ENCODE assay signal across 15 cellular contexts in genomic region chr3:66778107-66778506, GRCh38.
DNase-seq lines count a peak whose midpoint lies in the region; ATAC-seq and TF ChIP-seq lines count a peak whose summit lies in the region.
"Had no signal": no experiment of that assay in that cellular context is flagged by ENCODE, and none has a peak within 500 bp of the region (broad histone marks: within the 10 kb centered on the region; RNA-seq: fewer than 3 reads in every experiment).

No MANE protein-coding gene starts in this region.

- DNase-seq in NCI-H526 (lab: John Stamatoyannopoulos, UW) (peak; percentile 2 to 8), WTC11 (ENCODE audit: low spot score) (no peak), upper lobe of right lung (no peak), tibial nerve (ENCODE audit: low spot score in 2 of 2) (no peak)
- DNase-seq: C1 segment of cervical spinal cord; Caco-2; CD4-positive, CD25-positive, alpha-beta regulatory T cell; CD8-positive, alpha-beta T cell; DMS153; DND-41; GOT3; H7 had no signal

- H3K36me3 ChIP-seq in subcutaneous abdominal adipose tissue (ENCODE audit: control insufficient read depth in 5 of 5, insufficient read depth in 5 of 5, low read length in 5 of 5) = no peaks in the 10 kb centered on the region
- H3K36me3 ChIP-seq in upper lobe of right lung = no peaks in the 10 kb centered on the region
- no peaks in the 10 kb centered on the region for H3K36me3 ChIP-seq in tibial nerve

- TF ChIP-seq EP300 in tibial nerve (IDR thresholded peaks at IDR 0.05) = no peak

- H3K4me1 ChIP-seq in subcutaneous abdominal adipose tissue (ENCODE audit: control insufficient read depth in 5 of 5, insufficient read depth in 5 of 5, low read length in 5 of 5) (peaks cover 0 to 13% (median 4%) of the 10 kb centered on the region in 5 donors), upper lobe of right lung (no peaks in the 10 kb centered on the region), tibial nerve (no peaks in the 10 kb centered on the region)
- H3K4me1 ChIP-seq: Caco-2 had no signal

- H3K4me3 ChIP-seq in subcutaneous abdominal adipose tissue (ENCODE audit: low read depth in 1 of 5, low read length in 5 of 5) (peak overlapping the region in 1 of 5 donors; percentile 4), upper lobe of right lung (no peak overlapping the region), tibial nerve (no peak overlapping the region)

- no peak for TF ChIP-seq CTCF in WTC11 (IDR thresholded peaks at IDR 0.05)
- TF ChIP-seq CTCF in upper lobe of right lung (IDR thresholded peaks at IDR 0.05) = no peak
- TF ChIP-seq CTCF in tibial nerve (IDR thresholded peaks at IDR 0.05) = no peak

- no peaks in the 10 kb centered on the region for H3K27me3 Mint-ChIP-seq in WTC11 (ENCODE audit: low read depth)

- TF ChIP-seq POLR2A in tibial nerve (IDR thresholded peaks at IDR 0.05) = no peak

- POLR2A ChIA-PET in WTC11 (lab: Charles Lee) = no interaction called here

- no peak overlapping the region for H3K9ac ChIP-seq in subcutaneous abdominal adipose tissue (ENCODE audit: low read length in 5 of 5)

- peaks cover 25% of the 10 kb centered on the region for H3K4me1 Mint-ChIP-seq in WTC11
- H3K4me1 Mint-ChIP-seq: CD4-positive, CD25-positive, alpha-beta regulatory T cell had no signal

- H3K27me3 ChIP-seq in subcutaneous abdominal adipose tissue (ENCODE audit: control insufficient read depth in 5 of 5, insufficient read depth in 4 of 5, low read length in 5 of 5) (no peaks in the 10 kb centered on the region), upper lobe of right lung (no peaks in the 10 kb centered on the region), tibial nerve (no peaks in the 10 kb centered on the region)

- H3K4me3 Mint-ChIP-seq in WTC11 = no peak overlapping the region
- H3K4me3 Mint-ChIP-seq: CD4-positive, CD25-positive, alpha-beta regulatory T cell; CD8-positive, alpha-beta T cell had no signal

- H3K9me3 Mint-ChIP-seq in WTC11 = no peaks in the 10 kb centered on the region
- H3K9me3 Mint-ChIP-seq: CD8-positive, alpha-beta T cell had no signal

- H3K36me3 Mint-ChIP-seq in WTC11 = no peaks in the 10 kb centered on the region
- H3K36me3 Mint-ChIP-seq: CD4-positive, CD25-positive, alpha-beta regulatory T cell; CD8-positive, alpha-beta T cell had no signal

- H3K27ac ChIP-seq in subcutaneous abdominal adipose tissue (ENCODE audit: low read depth, low read length) (peak overlapping the region; percentile 29), upper lobe of right lung (no peak overlapping the region), tibial nerve (no peak overlapping the region)

- WGBS in tibial nerve, 2 donors = 82 to 85% methylated on average over 5 of the region's 5 CpGs

- H3K27ac Mint-ChIP-seq in WTC11 = no peak overlapping the region
- H3K27ac Mint-ChIP-seq: CD8-positive, alpha-beta T cell had no signal

- peak; percentile 64 for ATAC-seq in WTC11
- no peak for ATAC-seq in upper lobe of right lung
- ATAC-seq in GM18511 (IDR thresholded peaks at IDR 0.05; ENCODE audit: unreplicated experiment) = no peak
- ATAC-seq: CD8-positive, alpha-beta T cell; HCT116 had no signal

- intact Hi-C loops in upper lobe of right lung (cut with DNase I) = no loop called here

- no peaks in the 10 kb centered on the region for H3K9me3 ChIP-seq in subcutaneous abdominal adipose tissue (ENCODE audit: control insufficient read depth in 5 of 5, low read length in 5 of 5)
- H3K9me3 ChIP-seq in upper lobe of right lung = no peaks in the 10 kb centered on the region
- H3K9me3 ChIP-seq in tibial nerve = no peaks in the 10 kb centered on the region
- H3K9me3 ChIP-seq: Caco-2 had no signal

- CTCF ChIA-PET in WTC11 (lab: Charles Lee) = interaction anchor here (1.0 kb wide), 1 partner anchor 20 kb away, joined by 5 read pairs; no protein-coding TSS in a partner anchor

TF ChIP-seq in WTC11, 78 proteins besides CTCF, POLR2A, EP300 and RAD21:
- no peak for TF ChIP-seq GTF2I (CRISPR knock-in tag; conservative IDR thresholded peaks at IDR 0.05)
- TF ChIP-seq ZNF263 (CRISPR knock-in tag; IDR thresholded peaks at IDR 0.05; ENCODE audit: low read depth) = no peak
- no peak for TF ChIP-seq TEAD1 (CRISPR knock-in tag; IDR thresholded peaks at IDR 0.05)
- TF ChIP-seq ZNF121 (CRISPR knock-in tag; IDR thresholded peaks at IDR 0.05) = no peak
- TF ChIP-seq, protein P1, sequence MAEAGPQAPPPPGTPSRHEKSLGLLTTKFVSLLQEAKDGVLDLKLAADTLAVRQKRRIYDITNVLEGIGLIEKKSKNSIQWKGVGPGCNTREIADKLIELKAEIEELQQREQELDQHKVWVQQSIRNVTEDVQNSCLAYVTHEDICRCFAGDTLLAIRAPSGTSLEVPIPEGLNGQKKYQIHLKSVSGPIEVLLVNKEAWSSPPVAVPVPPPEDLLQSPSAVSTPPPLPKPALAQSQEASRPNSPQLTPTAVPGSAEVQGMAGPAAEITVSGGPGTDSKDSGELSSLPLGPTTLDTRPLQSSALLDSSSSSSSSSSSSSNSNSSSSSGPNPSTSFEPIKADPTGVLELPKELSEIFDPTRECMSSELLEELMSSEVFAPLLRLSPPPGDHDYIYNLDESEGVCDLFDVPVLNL (CRISPR knock-in tag; IDR thresholded peaks at IDR 0.05; ENCODE audit: borderline replicate concordance, low read depth) = no peak
- no peak for TF ChIP-seq ZBTB43 (CRISPR knock-in tag; IDR thresholded peaks at IDR 0.05)
TF ChIP-seq in WTC11: peak in this region for 0.

Comparison
In these comparisons a context has a peak if more than half of its experiments do, and no peak if none do; other contexts are left out.
1. DNase-seq: peak in NCI-H526 (2 of 2); none in WTC11 (single experiment), upper lobe of right lung (single experiment) and tibial nerve (0 of 2).